Comparison of ENCODE assay signal across 1 cellular context in genomic region chr11:23840872-23841271, GRCh38.
TF ChIP-seq lines count a peak whose summit lies in the region.

No MANE protein-coding gene starts in this region.

TF ChIP-seq in HEK293, 187 proteins besides CTCF, POLR2A, EP300 and RAD21 (continued from another document and continues in another):
- TF ChIP-seq, protein P1, sequence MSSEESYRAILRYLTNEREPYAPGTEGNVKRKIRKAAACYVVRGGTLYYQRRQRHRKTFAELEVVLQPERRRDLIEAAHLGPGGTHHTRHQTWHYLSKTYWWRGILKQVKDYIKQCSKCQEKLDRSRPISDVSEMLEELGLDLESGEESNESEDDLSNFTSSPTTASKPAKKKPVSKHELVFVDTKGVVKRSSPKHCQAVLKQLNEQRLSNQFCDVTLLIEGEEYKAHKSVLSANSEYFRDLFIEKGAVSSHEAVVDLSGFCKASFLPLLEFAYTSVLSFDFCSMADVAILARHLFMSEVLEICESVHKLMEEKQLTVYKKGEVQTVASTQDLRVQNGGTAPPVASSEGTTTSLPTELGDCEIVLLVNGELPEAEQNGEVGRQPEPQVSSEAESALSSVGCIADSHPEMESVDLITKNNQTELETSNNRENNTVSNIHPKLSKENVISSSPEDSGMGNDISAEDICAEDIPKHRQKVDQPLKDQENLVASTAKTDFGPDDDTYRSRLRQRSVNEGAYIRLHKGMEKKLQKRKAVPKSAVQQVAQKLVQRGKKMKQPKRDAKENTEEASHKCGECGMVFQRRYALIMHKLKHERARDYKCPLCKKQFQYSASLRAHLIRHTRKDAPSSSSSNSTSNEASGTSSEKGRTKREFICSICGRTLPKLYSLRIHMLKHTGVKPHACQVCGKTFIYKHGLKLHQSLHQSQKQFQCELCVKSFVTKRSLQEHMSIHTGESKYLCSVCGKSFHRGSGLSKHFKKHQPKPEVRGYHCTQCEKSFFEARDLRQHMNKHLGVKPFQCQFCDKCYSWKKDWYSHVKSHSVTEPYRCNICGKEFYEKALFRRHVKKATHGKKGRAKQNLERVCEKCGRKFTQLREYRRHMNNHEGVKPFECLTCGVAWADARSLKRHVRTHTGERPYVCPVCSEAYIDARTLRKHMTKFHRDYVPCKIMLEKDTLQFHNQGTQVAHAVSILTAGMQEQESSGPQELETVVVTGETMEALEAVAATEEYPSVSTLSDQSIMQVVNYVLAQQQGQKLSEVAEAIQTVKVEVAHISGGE (tag by site-specific recombination; conservative IDR thresholded peaks at IDR 0.05; ENCODE audit: low read depth), result peak; percentile 75
- TF ChIP-seq ZNF843 (tag by site-specific recombination; IDR thresholded peaks at IDR 0.05) (no peak), ZNF624 (tag by site-specific recombination; IDR thresholded peaks at IDR 0.05) (no peak), ZBTB8A (tag by site-specific recombination; IDR thresholded peaks at IDR 0.05) (peak; percentile 60; the same call in 1 of the 2 replicates), ZNF138 (tag by site-specific recombination; IDR thresholded peaks at IDR 0.05; ENCODE audit: borderline replicate concordance) (0 out of 2 replicates have a peak, but pooled peaks have one; percentile 45), ZNF302 (tag by site-specific recombination; IDR thresholded peaks at IDR 0.05; ENCODE audit: low read depth) (no peak), BCL6B (tag by site-specific recombination; IDR thresholded peaks at IDR 0.05) (no peak), ZNF274 (IDR thresholded peaks at IDR 0.05; ENCODE audit: low read length) (no peak), ZNF274 (tag by site-specific recombination; IDR thresholded peaks at IDR 0.05; ENCODE audit: borderline replicate concordance) (no peak), BCL11A (tag by site-specific recombination; IDR thresholded peaks at IDR 0.05; ENCODE audit: low read depth) (no peak), ZNF140 (tag by site-specific recombination; IDR thresholded peaks at IDR 0.05) (peak; percentile 65; the same call in 1 of the 2 replicates), ZNF426 (tag by site-specific recombination; IDR thresholded peaks at IDR 0.05) (peak; percentile 79), YY2 (tag by site-specific recombination; IDR thresholded peaks at IDR 0.05) (no peak), ZBTB20 (tag by site-specific recombination; IDR thresholded peaks at IDR 0.05) (no peak), ZNF623 (tag by site-specific recombination; IDR thresholded peaks at IDR 0.05) (peak; percentile 46), SALL2 (tag by site-specific recombination; IDR thresholded peaks at IDR 0.05; ENCODE audit: borderline replicate concordance) (no peak), ZXDB (tag by site-specific recombination; IDR thresholded peaks at IDR 0.05) (no peak), ZNF350 (tag by site-specific recombination; IDR thresholded peaks at IDR 0.05) (no peak), ZNF174 (tag by site-specific recombination; IDR thresholded peaks at IDR 0.05) (no peak), ZNF292 (tag by site-specific recombination; IDR thresholded peaks at IDR 0.05; ENCODE audit: borderline replicate concordance, low read depth) (0 out of 2 replicates have a peak, but pooled peaks have one; percentile 30), GLIS2 (tag by site-specific recombination; IDR thresholded peaks at IDR 0.05) (no peak), ZNF654 (tag by site-specific recombination; IDR thresholded peaks at IDR 0.05; ENCODE audit: low read depth) (peak; percentile 21; the same call in 1 of the 2 replicates), ZNF175 (tag by site-specific recombination; IDR thresholded peaks at IDR 0.05) (no peak), ZNF114 (tag by site-specific recombination; IDR thresholded peaks at IDR 0.05) (no peak), ZNF701 (tag by site-specific recombination; IDR thresholded peaks at IDR 0.05) (no peak), ZNF394 (tag by site-specific recombination; IDR thresholded peaks at IDR 0.05; ENCODE audit: borderline replicate concordance) (peak; percentile 80; the same call in 1 of the 2 replicates), PRDM1 (tag by site-specific recombination; IDR thresholded peaks at IDR 0.05) (no peak), ZNF202 (tag by site-specific recombination; IDR thresholded peaks at IDR 0.05; ENCODE audit: borderline replicate concordance) (peak; percentile 90), ZEB2 (tag by site-specific recombination; IDR thresholded peaks at IDR 0.05) (no peak), PRDM10 (tag by site-specific recombination; IDR thresholded peaks at IDR 0.05) (no peak), ZNF560 (tag by site-specific recombination; IDR thresholded peaks at IDR 0.05; ENCODE audit: borderline replicate concordance) (0 out of 2 replicates have a peak, but pooled peaks have one; percentile 27), ZNF518A (tag by site-specific recombination; conservative IDR thresholded peaks at IDR 0.05; ENCODE audit: low read depth) (peak; percentile 79; the same call in 1 of the 2 replicates)
- TF ChIP-seq, protein P2, sequence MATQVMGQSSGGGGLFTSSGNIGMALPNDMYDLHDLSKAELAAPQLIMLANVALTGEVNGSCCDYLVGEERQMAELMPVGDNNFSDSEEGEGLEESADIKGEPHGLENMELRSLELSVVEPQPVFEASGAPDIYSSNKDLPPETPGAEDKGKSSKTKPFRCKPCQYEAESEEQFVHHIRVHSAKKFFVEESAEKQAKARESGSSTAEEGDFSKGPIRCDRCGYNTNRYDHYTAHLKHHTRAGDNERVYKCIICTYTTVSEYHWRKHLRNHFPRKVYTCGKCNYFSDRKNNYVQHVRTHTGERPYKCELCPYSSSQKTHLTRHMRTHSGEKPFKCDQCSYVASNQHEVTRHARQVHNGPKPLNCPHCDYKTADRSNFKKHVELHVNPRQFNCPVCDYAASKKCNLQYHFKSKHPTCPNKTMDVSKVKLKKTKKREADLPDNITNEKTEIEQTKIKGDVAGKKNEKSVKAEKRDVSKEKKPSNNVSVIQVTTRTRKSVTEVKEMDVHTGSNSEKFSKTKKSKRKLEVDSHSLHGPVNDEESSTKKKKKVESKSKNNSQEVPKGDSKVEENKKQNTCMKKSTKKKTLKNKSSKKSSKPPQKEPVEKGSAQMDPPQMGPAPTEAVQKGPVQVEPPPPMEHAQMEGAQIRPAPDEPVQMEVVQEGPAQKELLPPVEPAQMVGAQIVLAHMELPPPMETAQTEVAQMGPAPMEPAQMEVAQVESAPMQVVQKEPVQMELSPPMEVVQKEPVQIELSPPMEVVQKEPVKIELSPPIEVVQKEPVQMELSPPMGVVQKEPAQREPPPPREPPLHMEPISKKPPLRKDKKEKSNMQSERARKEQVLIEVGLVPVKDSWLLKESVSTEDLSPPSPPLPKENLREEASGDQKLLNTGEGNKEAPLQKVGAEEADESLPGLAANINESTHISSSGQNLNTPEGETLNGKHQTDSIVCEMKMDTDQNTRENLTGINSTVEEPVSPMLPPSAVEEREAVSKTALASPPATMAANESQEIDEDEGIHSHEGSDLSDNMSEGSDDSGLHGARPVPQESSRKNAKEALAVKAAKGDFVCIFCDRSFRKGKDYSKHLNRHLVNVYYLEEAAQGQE (tag by site-specific recombination; IDR thresholded peaks at IDR 0.05), result peak; percentile 52; the same call in 1 of the 2 replicates
- TF ChIP-seq, protein P3, sequence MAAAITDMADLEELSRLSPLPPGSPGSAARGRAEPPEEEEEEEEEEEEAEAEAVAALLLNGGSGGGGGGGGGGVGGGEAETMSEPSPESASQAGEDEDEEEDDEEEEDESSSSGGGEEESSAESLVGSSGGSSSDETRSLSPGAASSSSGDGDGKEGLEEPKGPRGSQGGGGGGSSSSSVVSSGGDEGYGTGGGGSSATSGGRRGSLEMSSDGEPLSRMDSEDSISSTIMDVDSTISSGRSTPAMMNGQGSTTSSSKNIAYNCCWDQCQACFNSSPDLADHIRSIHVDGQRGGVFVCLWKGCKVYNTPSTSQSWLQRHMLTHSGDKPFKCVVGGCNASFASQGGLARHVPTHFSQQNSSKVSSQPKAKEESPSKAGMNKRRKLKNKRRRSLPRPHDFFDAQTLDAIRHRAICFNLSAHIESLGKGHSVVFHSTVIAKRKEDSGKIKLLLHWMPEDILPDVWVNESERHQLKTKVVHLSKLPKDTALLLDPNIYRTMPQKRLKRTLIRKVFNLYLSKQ (tag by site-specific recombination; IDR thresholded peaks at IDR 0.05; ENCODE audit: borderline replicate concordance), result no peak
- TF ChIP-seq, protein P4, sequence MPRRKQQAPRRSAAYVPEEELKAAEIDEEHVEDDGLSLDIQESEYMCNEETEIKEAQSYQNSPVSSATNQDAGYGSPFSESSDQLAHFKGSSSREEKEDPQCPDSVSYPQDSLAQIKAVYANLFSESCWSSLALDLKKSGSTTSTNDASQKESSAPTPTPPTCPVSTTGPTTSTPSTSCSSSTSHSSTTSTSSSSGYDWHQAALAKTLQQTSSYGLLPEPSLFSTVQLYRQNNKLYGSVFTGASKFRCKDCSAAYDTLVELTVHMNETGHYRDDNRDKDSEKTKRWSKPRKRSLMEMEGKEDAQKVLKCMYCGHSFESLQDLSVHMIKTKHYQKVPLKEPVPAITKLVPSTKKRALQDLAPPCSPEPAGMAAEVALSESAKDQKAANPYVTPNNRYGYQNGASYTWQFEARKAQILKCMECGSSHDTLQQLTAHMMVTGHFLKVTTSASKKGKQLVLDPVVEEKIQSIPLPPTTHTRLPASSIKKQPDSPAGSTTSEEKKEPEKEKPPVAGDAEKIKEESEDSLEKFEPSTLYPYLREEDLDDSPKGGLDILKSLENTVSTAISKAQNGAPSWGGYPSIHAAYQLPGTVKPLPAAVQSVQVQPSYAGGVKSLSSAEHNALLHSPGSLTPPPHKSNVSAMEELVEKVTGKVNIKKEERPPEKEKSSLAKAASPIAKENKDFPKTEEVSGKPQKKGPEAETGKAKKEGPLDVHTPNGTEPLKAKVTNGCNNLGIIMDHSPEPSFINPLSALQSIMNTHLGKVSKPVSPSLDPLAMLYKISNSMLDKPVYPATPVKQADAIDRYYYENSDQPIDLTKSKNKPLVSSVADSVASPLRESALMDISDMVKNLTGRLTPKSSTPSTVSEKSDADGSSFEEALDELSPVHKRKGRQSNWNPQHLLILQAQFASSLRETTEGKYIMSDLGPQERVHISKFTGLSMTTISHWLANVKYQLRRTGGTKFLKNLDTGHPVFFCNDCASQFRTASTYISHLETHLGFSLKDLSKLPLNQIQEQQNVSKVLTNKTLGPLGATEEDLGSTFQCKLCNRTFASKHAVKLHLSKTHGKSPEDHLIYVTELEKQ (tag by site-specific recombination; IDR thresholded peaks at IDR 0.05; ENCODE audit: borderline replicate concordance), result no peak
